9 cellular contexts compared by ENCODE assay signal in genomic region chr16:71537643-71538042, GRCh38. TPM values are rescaled to one million over a fixed set of nuclear protein-coding genes. Genes with fewer than 3 reads are reported as not detected.
DNase-seq lines count a peak whose midpoint lies in the region; ATAC-seq and TF ChIP-seq lines count a peak whose summit lies in the region.
"Had no signal": no experiment of that assay in that cellular context is flagged by ENCODE, and none has a peak within 500 bp of the region (broad histone marks: within the 10 kb centered on the region; RNA-seq: fewer than 3 reads in every experiment).

No MANE protein-coding gene starts in this region.

- no peak overlapping the region for H3K4me2 ChIP-seq in parathyroid adenoma (ENCODE audit: low read length)

- H3K9me3 ChIP-seq in esophagus muscularis mucosa (no peaks in the 10 kb centered on the region), parathyroid adenoma (ENCODE audit: control insufficient read depth, low read length) (no peaks in the 10 kb centered on the region)

- H3K27me3 ChIP-seq in esophagus muscularis mucosa (no peaks in the 10 kb centered on the region), parathyroid adenoma (ENCODE audit: control insufficient read depth, insufficient read depth, low read length) (no peaks in the 10 kb centered on the region)

- no peak overlapping the region for H3K9ac ChIP-seq in parathyroid adenoma

- TF ChIP-seq CTCF in WI38 (IDR thresholded peaks at IDR 0.05; ENCODE audit: low read depth, low read length), result peak; percentile 60
- peak in 2 of 3 experiments; percentile 19 to 42 for TF ChIP-seq CTCF in esophagus muscularis mucosa (IDR thresholded peaks at IDR 0.05)
- peak; percentile 65 for TF ChIP-seq CTCF in parathyroid adenoma (IDR thresholded peaks at IDR 0.05)

- no peaks in the 10 kb centered on the region for H3K4me1 ChIP-seq in esophagus muscularis mucosa
- no peaks in the 10 kb centered on the region for H3K4me1 ChIP-seq in parathyroid adenoma

- no peak for TF ChIP-seq POLR2A in esophagus muscularis mucosa (IDR thresholded peaks at IDR 0.05; ENCODE audit: low read depth)

- WGBS in esophagus muscularis mucosa, result 83% methylated on average over 5 of the region's 6 CpGs

- ATAC-seq in GM21367 (IDR thresholded peaks at IDR 0.05; ENCODE audit: unreplicated experiment) (peak; percentile 54), GM18909 (IDR thresholded peaks at IDR 0.05; ENCODE audit: poor library complexity, unreplicated experiment) (no peak)

- peaks cover 8% of the 10 kb centered on the region for H3K79me2 ChIP-seq in parathyroid adenoma

- H3K4me3 ChIP-seq in WI38 (ENCODE audit: low read depth, low read length) (no peak overlapping the region), esophagus muscularis mucosa (no peak overlapping the region), parathyroid adenoma (ENCODE audit: low read depth, low read length) (no peak overlapping the region)

- peak; percentile 48 for DNase-seq in DMS114 treated with DMSO at 0.1 percent for 48 hours (lab: John Stamatoyannopoulos, UW; ENCODE audit: unreplicated experiment)
- DNase-seq in NAMALWA (ENCODE audit: low spot score), result peak; percentile 72
- DNase-seq in esophagus muscularis mucosa (ENCODE audit: extremely low spot score), result no peak
- DNase-seq in middle frontal gyrus (ENCODE audit: extremely low spot score, low spot score), result no peak

- TF ChIP-seq EP300 in esophagus muscularis mucosa (IDR thresholded peaks at IDR 0.05), result no peak

- intact Hi-C loops in esophagus muscularis mucosa (cut with DNase I), result no loop called here

- H3K36me3 ChIP-seq in esophagus muscularis mucosa, result no peaks in the 10 kb centered on the region
- H3K36me3 ChIP-seq in parathyroid adenoma (ENCODE audit: control insufficient read depth, insufficient read depth, low read length), result no peaks in the 10 kb centered on the region

- H3K27ac ChIP-seq in esophagus muscularis mucosa (replicated peaks in 1 of 4) (no peak overlapping the region), parathyroid adenoma (no peak overlapping the region)

- no peak overlapping the region for H2AFZ ChIP-seq in parathyroid adenoma

RNA-seq across cellular contexts. Expression of gene CHST4, which starts 11.4 kb away (rescaled TPM):
- total RNA-seq in esophagus muscularis mucosa, result under 1 TPM in 2 of 4 donors, not detected in 2; 0.26 to 0.63 TPM
- total RNA-seq: pulmonary artery endothelial cell had no signal

RNA-seq across cellular contexts. Expression of gene TAT, which starts 39.2 kb away (rescaled TPM):
- not detected for total RNA-seq in esophagus muscularis mucosa
- total RNA-seq: pulmonary artery endothelial cell had no signal

RNA-seq across cellular contexts. Expression of gene ZNF19, which starts 48.5 kb away (rescaled TPM):
- 1 to 10 TPM; 2.3 to 4.0 (median 2.9) TPM for total RNA-seq in esophagus muscularis mucosa

Comparison
In these comparisons a context has a peak if more than half of its experiments do, and no peak if none do; other contexts are left out.
1. DNase-seq: peak in DMS114 treated with DMSO at 0.1 percent for 48 hours (single experiment) and NAMALWA (single experiment); none in esophagus muscularis mucosa (single experiment) and middle frontal gyrus (single experiment).
2. Peak in every context shown above with its lines, with median percentiles within 50 percentile points of each other: CTCF ChIP-seq.